22 cellular contexts compared by ENCODE assay signal in genomic region chr10:133169173-133169947, GRCh38. TPM values are rescaled to one million over a fixed set of nuclear protein-coding genes. Genes with fewer than 3 reads are reported as not detected.
"Had no signal": no experiment of that assay in that cellular context is flagged by ENCODE, and none has a peak within 500 bp of the region (broad histone marks: within the 10 kb centered on the region; RNA-seq: fewer than 3 reads in every experiment).

No MANE protein-coding gene starts in this region.

- H3K9me3 ChIP-seq: breast epithelium, colonic mucosa, lower lobe of right lung, pancreas, thyroid gland had no signal

- H3K4me3 ChIP-seq: breast epithelium, colonic mucosa, gastroesophageal sphincter, lower lobe of right lung, pancreas, skin epidermis, thyroid gland had no signal

- H3K36me3 ChIP-seq: breast epithelium, colonic mucosa, gastroesophageal sphincter, lower lobe of right lung, pancreas, thyroid gland had no signal

- H3K27ac ChIP-seq: breast epithelium, colonic mucosa, epithelial cell of prostate, gastroesophageal sphincter, lower lobe of right lung, pancreas, skin epidermis, thyroid gland, VCaP had no signal

- H3K27me3 ChIP-seq: colonic mucosa, pancreas, thyroid gland had no signal

- H3K4me1 ChIP-seq: breast epithelium, colonic mucosa, gastroesophageal sphincter, lower lobe of right lung, pancreas, thyroid gland had no signal

- ATAC-seq: activated CD4-positive, CD25-positive, alpha-beta regulatory T cell treated with anti-CD3 and anti-CD28 coated beads, Interleukin-2, amount 50 U/mL, for 24 hours; activated CD8-positive, alpha-beta memory T cell treated with anti-CD3 and anti-CD28 coated beads, Interleukin-2, amount 10 ng/mL, durations not matched to agents 7 days and 5 days; activated T-helper 17 cell treated with anti-CD3 and anti-CD28 coated beads, Interleukin-2, amount 50 U/mL, for 72 hours; gastroesophageal sphincter; left colon; lower lobe of right lung; naive thymus-derived CD4-positive, alpha-beta T cell; pancreas; right cardiac atrium had no signal

- DNase-seq: activated CD4-positive, alpha-beta memory T cell treated with anti-CD3 and anti-CD28 coated beads, Interleukin-2, amount 10 ng/mL, durations not matched to agents 7 days and 5 days; activated CD4-positive, alpha-beta T cell treated with anti-CD3 and anti-CD28 coated beads, Interleukin-2, amount 10 ng/mL, durations not matched to agents 24 days and 14 days; activated CD8-positive, alpha-beta memory T cell treated with anti-CD3 and anti-CD28 coated beads, Interleukin-2, amount 10 ng/mL, durations not matched to agents 7 days and 5 days; activated naive CD4-positive, alpha-beta T cell treated with Interleukin-2 at 50 U/mL for 16 hours; activated naive CD8-positive, alpha-beta T cell treated with anti-CD3 and anti-CD28 coated beads for 36 hours; colonic mucosa; hypothalamus; left colon; naive thymus-derived CD4-positive, alpha-beta T cell; stimulated activated CD4-positive, alpha-beta T cell treated with anti-CD3 and anti-CD28 coated beads, Interleukin-1b, Interleukin-23, amount 100 ng/mL, for 48 hours; thyroid gland had no signal

RNA-seq across cellular contexts. Expression of gene KNDC1, which starts 9.3 kb away (rescaled TPM):
- total RNA-seq: activated naive CD8-positive, alpha-beta T cell treated with anti-CD3 and anti-CD28 coated beads for 36 hours; pulmonary artery endothelial cell had no signal
- polyA plus RNA-seq: naive thymus-derived CD4-positive, alpha-beta T cell had no signal
